Comparison of ENCODE assay signal across 8 cellular contexts in the genomic region with DNA sequence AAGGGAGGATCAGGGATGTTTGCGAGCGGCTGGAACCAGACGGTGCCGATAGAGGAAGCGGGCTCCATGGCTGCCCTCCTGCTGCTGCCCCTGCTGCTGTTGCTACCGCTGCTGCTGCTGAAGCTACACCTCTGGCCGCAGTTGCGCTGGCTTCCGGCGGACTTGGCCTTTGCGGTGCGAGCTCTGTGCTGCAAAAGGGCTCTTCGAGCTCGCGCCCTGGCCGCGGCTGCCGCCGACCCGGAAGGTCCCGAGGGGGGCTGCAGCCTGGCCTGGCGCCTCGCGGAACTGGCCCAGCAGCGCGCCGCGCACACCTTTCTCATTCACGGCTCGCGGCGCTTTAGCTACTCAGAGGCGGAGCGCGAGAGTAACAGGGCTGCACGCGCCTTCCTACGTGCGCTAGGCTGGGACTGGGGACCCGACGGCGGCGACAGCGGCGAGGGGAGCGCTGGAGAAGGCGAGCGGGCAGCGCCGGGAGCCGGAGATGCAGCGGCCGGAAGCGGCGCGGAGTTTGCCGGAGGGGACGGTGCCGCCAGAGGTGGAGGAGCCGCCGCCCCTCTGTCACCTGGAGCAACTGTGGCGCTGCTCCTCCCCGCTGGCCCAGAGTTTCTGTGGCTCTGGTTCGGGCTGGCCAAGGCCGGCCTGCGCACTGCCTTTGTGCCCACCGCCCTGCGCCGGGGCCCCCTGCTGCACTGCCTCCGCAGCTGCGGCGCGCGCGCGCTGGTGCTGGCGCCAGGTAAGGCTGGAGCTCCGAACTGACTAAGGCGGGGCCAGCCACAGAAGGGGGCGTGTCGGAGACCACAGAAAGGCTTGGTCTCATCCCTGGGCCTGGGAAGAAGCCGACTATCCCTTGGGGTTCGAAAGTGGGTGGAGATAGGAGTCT. TPM values are rescaled to one million over a fixed set of nuclear protein-coding genes. Genes with fewer than 3 reads are reported as not detected.
DNase-seq lines count a peak whose midpoint lies in the region; ATAC-seq and TF ChIP-seq lines count a peak whose summit lies in the region.

No MANE protein-coding gene starts in this region.

- peak; percentile 48 for ATAC-seq in GM21447 (IDR thresholded peaks at IDR 0.05; ENCODE audit: unreplicated experiment)
- ATAC-seq in T-helper 17 cell: peak; percentile 82
- no peak for ATAC-seq in HG02973 (IDR thresholded peaks at IDR 0.05; ENCODE audit: unreplicated experiment)

- peaks cover 23% of the 10 kb centered on the region for H3K36me3 ChIP-seq in iPS-18a (ENCODE audit: control insufficient read depth, low read depth, low read length)
- no peaks in the 10 kb centered on the region for H3K36me3 ChIP-seq in smooth muscle cell (ENCODE audit: low read depth)

- peak overlapping the region; percentile 86 for H3K4me3 ChIP-seq in iPS-18a (ENCODE audit: low read length)
- peak overlapping the region; percentile 70 for H3K4me3 ChIP-seq in smooth muscle cell

- H3K27ac ChIP-seq in iPS-18a (ENCODE audit: low read length) (peak overlapping the region; percentile 31), smooth muscle cell (ENCODE audit: low read depth) (no peak overlapping the region)

- no peak overlapping the region for H2AFZ ChIP-seq in smooth muscle cell (ENCODE audit: low read depth)

- H3K4me2 ChIP-seq in smooth muscle cell: peak overlapping the region; percentile 98

- H3K27me3 ChIP-seq in iPS-18a (ENCODE audit: control insufficient read depth, insufficient read depth, low read length) (no peaks in the 10 kb centered on the region), smooth muscle cell (ENCODE audit: low read depth) (no peaks in the 10 kb centered on the region)

- peak overlapping the region; percentile 43 for H3K27ac Mint-ChIP-seq in T-helper 17 cell

- H3K9ac ChIP-seq in iPS-18a (ENCODE audit: low read length) (peak overlapping the region; percentile 78), smooth muscle cell (ENCODE audit: low read depth) (no peak overlapping the region)

- no peaks in the 10 kb centered on the region for H3K27me3 Mint-ChIP-seq in T-helper 17 cell

- no peaks in the 10 kb centered on the region for H4K20me1 ChIP-seq in smooth muscle cell (ENCODE audit: low read depth)

- no peaks in the 10 kb centered on the region for H3K9me3 ChIP-seq in T-helper 17 cell (ENCODE audit: control insufficient read depth, low read length, poor library complexity, severe bottlenecking)
- no peaks in the 10 kb centered on the region for H3K9me3 ChIP-seq in iPS-18a (ENCODE audit: control insufficient read depth, low read depth, low read length)
- H3K9me3 ChIP-seq in smooth muscle cell (replicated peaks; ENCODE audit: low read depth): no peaks in the 10 kb centered on the region

- TF ChIP-seq CTCF in smooth muscle cell (IDR thresholded peaks at IDR 0.05; ENCODE audit: borderline replicate concordance, insufficient read depth, poor library complexity, severe bottlenecking): no peak

- peaks cover 17% of the 10 kb centered on the region for H3K4me1 Mint-ChIP-seq in T-helper 17 cell

- H3K36me3 Mint-ChIP-seq in T-helper 17 cell (ENCODE audit: low read depth): no peaks in the 10 kb centered on the region

- peak overlapping the region; percentile 84 for H3K4me3 Mint-ChIP-seq in T-helper 17 cell

- 1% methylated on average over 61 of the region's 83 CpGs for WGBS in smooth muscle cell (ENCODE audit: low lambda C conversion rate)

- DNase-seq in COLO668 (lab: John Stamatoyannopoulos, UW; ENCODE audit: unreplicated experiment) (peak; percentile 90), NCI-H1105 (lab: John Stamatoyannopoulos, UW) (peak; percentile 85), T-helper 17 cell (peak; percentile 43 to 54 (median 50)), astrocyte of the hippocampus (ENCODE audit: low read depth, low spot score) (peak; percentile 74), smooth muscle cell (lab: John Stamatoyannopoulos, UW; ENCODE audit: unreplicated experiment) (peak; percentile 42)

- peaks cover 18% of the 10 kb centered on the region for H3F3A ChIP-seq in smooth muscle cell (ENCODE audit: low read depth)

- H3K4me1 ChIP-seq in iPS-18a (ENCODE audit: control insufficient read depth, low read depth, low read length): peaks cover 11% of the 10 kb centered on the region
- peaks cover 10% of the 10 kb centered on the region for H3K4me1 ChIP-seq in smooth muscle cell (ENCODE audit: low read depth)

- H3K79me2 ChIP-seq in smooth muscle cell (ENCODE audit: low read depth): peaks cover 10% of the 10 kb centered on the region

RNA-seq across cellular contexts. Expression of gene SLC27A3, which starts 0.5 kb away (rescaled TPM):
- total RNA-seq in T-helper 17 cell (10 to 100 TPM in 1 of 2 donors, 1 to 10 TPM in 1; 7.4 to 10.0 TPM), smooth muscle cell (14.8 and 21.3 TPM in 2 replicates)
- 36.0 and 41.0 TPM in 2 replicates for polyA plus RNA-seq in smooth muscle cell

RNA-seq across cellular contexts. Expression of gene INTS3, which starts 47.8 kb away (rescaled TPM):
- 10 to 100 TPM; 33.6 to 47.6 TPM for total RNA-seq in T-helper 17 cell
- 33.6 and 34.8 TPM in 2 replicates for total RNA-seq in smooth muscle cell
- polyA plus RNA-seq in smooth muscle cell: 22.3 and 27.6 TPM in 2 replicates
